Comparison of ENCODE assay signal across 18 cellular contexts in genomic region chr7:4714161-4714700, GRCh38. TPM values are rescaled to one million over a fixed set of nuclear protein-coding genes. Genes with fewer than 3 reads are reported as not detected.
DNase-seq lines count a peak whose midpoint lies in the region; ATAC-seq, FAIRE-seq and TF ChIP-seq lines count a peak whose summit lies in the region.
"Had no signal": no experiment of that assay in that cellular context is flagged by ENCODE, and none has a peak within 500 bp of the region (broad histone marks: within the 10 kb centered on the region; RNA-seq: fewer than 3 reads in every experiment).

No MANE protein-coding gene starts in this region.

- ATAC-seq in CD4-positive, alpha-beta T cell (ENCODE audit: poor library complexity), result no peak
- no peak for ATAC-seq in gastrocnemius medialis
- no peak for ATAC-seq in GM19328 (IDR thresholded peaks at IDR 0.05; ENCODE audit: unreplicated experiment)

- H3K27ac ChIP-seq in CD4-positive, alpha-beta T cell (ENCODE audit: low read depth, low read length), result no peak overlapping the region
- H3K27ac ChIP-seq in HL-60 (replicated peaks) (peak overlapping the region; percentile 77), endothelial cell of umbilical vein (ENCODE audit: insufficient read depth, low read depth, low read length) (no peak overlapping the region), gastrocnemius medialis (peak overlapping the region in 3 of 4 donors; percentile 81 to 88 (median 85))
- H3K27ac ChIP-seq: SJSA1 had no signal

- dilution Hi-C loops in endothelial cell of umbilical vein (cut with MboI; ENCODE audit: extremely low pct_ligation_motif_present, low sequenced_read_pairs), result no loop called here

- no peak for TF ChIP-seq CTCF in CD4-positive, alpha-beta T cell (IDR thresholded peaks at IDR 0.05)
- TF ChIP-seq CTCF in HL-60 (IDR thresholded peaks at IDR 0.05; ENCODE audit: insufficient read depth, low read length) (no peak), endothelial cell of umbilical vein (IDR thresholded peaks at IDR 0.05; ENCODE audit: extremely low read depth in 1 of 2, insufficient read depth in 1 of 2, low read depth in 1 of 2, low read length in 2 of 2) (no peak), gastrocnemius medialis (IDR thresholded peaks at IDR 0.05 in 4 of 5, conservative IDR thresholded peaks at IDR 0.05 in 1 of 5) (no peak)

- no peaks in the 10 kb centered on the region for H3K9me1 ChIP-seq in endothelial cell of umbilical vein (replicated peaks; ENCODE audit: control insufficient read depth, extremely low read depth, insufficient read depth, low read length)

- CTCF ChIA-PET in CD4-positive, alpha-beta T cell (lab: Charles Lee), result no interaction called here
- CTCF ChIA-PET in endothelial cell of umbilical vein (lab: Charles Lee), result no interaction called here

- no peaks in the 10 kb centered on the region for H3K27me3 Mint-ChIP-seq in CD4-positive, alpha-beta T cell
- H3K27me3 Mint-ChIP-seq: B cell; CD4-positive, alpha-beta memory T cell had no signal

- no peaks in the 10 kb centered on the region for H3K4me1 ChIP-seq in endothelial cell of umbilical vein (ENCODE audit: control insufficient read depth, extremely low read depth, insufficient read depth, low read length)
- H3K4me1 ChIP-seq in gastrocnemius medialis, result peaks cover 41 to 50% of the 10 kb centered on the region in 2 donors
- H3K4me1 ChIP-seq: HAP-1 had no signal

- peaks cover 90% of the 10 kb centered on the region for H3K79me2 ChIP-seq in endothelial cell of umbilical vein (ENCODE audit: control insufficient read depth, insufficient read depth, low read length)

- TF ChIP-seq POLR2A in endothelial cell of umbilical vein (IDR thresholded peaks at IDR 0.05; ENCODE audit: low read depth, low read length), result no peak
- no peak for TF ChIP-seq POLR2A in gastrocnemius medialis (IDR thresholded peaks at IDR 0.05)

- H2AFZ ChIP-seq in endothelial cell of umbilical vein (ENCODE audit: low read depth, low read length), result no peak overlapping the region

- no peak overlapping the region for H3K4me3 Mint-ChIP-seq in CD4-positive, alpha-beta T cell

- peaks cover 71% of the 10 kb centered on the region for H3K4me1 Mint-ChIP-seq in CD4-positive, alpha-beta T cell (ENCODE audit: low read depth)

- H3K36me3 Mint-ChIP-seq in CD4-positive, alpha-beta T cell (ENCODE audit: low read depth), result peaks cover 59% of the 10 kb centered on the region

- peaks cover 0 to 3% of the 10 kb centered on the region in 2 experiments for H3K36me3 ChIP-seq in endothelial cell of umbilical vein (ENCODE audit: control insufficient read depth in 2 of 2, extremely low read depth in 1 of 2, insufficient read depth in 2 of 2, low read length in 2 of 2)
- H3K36me3 ChIP-seq in gastrocnemius medialis, result no peaks in the 10 kb centered on the region
- H3K36me3 ChIP-seq: HAP-1 had no signal

- H3K27ac Mint-ChIP-seq in CD4-positive, alpha-beta T cell, result peak overlapping the region; percentile 56

- intact Hi-C loops in CD4-positive, alpha-beta T cell (cut with DNase I, micrococcal nuclease), result no loop called here
- intact Hi-C loops in endothelial cell of umbilical vein (cut with micrococcal nuclease) (no loop called here), gastrocnemius medialis (cut with DNase I; ENCODE audit: low total_unique reads) (no loop called here)

- no peaks in the 10 kb centered on the region for H3K27me3 ChIP-seq in CD4-positive, alpha-beta T cell (ENCODE audit: control insufficient read depth, insufficient read depth, low read length)
- H3K27me3 ChIP-seq in HL-60 (ENCODE audit: insufficient read depth, poor library complexity, severe bottlenecking) (no peaks in the 10 kb centered on the region), endothelial cell of umbilical vein (ENCODE audit: control insufficient read depth in 2 of 2, insufficient read depth in 2 of 2, low read length in 2 of 2) (no peaks in the 10 kb centered on the region), gastrocnemius medialis (no peaks in the 10 kb centered on the region)
- H3K27me3 ChIP-seq: SJSA1 had no signal

- no TSS peak for BruUV-seq in endothelial cell of umbilical vein (replicated peaks; lab: Mats Ljungman, UMichigan)

- no peak overlapping the region for H3K9ac ChIP-seq in endothelial cell of umbilical vein (replicated peaks; ENCODE audit: extremely low read depth, insufficient read depth, low read length)

- H3K4me3 ChIP-seq in HL-60 (replicated peaks; ENCODE audit: insufficient read depth, low read length), result peak overlapping the region; percentile 30; the same call in 1 of the 2 replicates
- H3K4me3 ChIP-seq in endothelial cell of umbilical vein (replicated peaks in 1 of 3; ENCODE audit: insufficient read depth in 1 of 3, low read depth in 1 of 3, low read length in 3 of 3), result no peak overlapping the region
- H3K4me3 ChIP-seq in gastrocnemius medialis, result no peak overlapping the region
- H3K4me3 ChIP-seq: HAP-1, SJSA1 had no signal

- POLR2A ChIA-PET in CD4-positive, alpha-beta T cell (lab: Charles Lee), result interaction anchor here (1.2 to 1.5 kb wide), 2 partner anchors 21 to 31 kb away, joined by 3 to 4 read pairs; no protein-coding TSS in a partner anchor
- POLR2A ChIA-PET in endothelial cell of umbilical vein (lab: Charles Lee), result no interaction called here

- in situ Hi-C loops in gastrocnemius medialis (cut with MboI; ENCODE audit: low sequenced_read_pairs in 4 of 4), result no loop called here

- no peaks in the 10 kb centered on the region for H4K20me1 ChIP-seq in endothelial cell of umbilical vein (replicated peaks; ENCODE audit: control insufficient read depth, extremely low read depth, insufficient read depth, low read length)

- no peak for DNase-seq in CD4-positive, alpha-beta T cell
- no peak for DNase-seq in HL-60 (ENCODE audit: low read depth in 1 of 2, low spot score in 1 of 2)
- no peak for DNase-seq in endothelial cell of umbilical vein (ENCODE audit: low read depth, low spot score)
- no peak for DNase-seq in gastrocnemius medialis
- no peak for DNase-seq in frontal cortex (ENCODE audit: low spot score in 2 of 2)
- DNase-seq in foreskin melanocyte, result no peak
- DNase-seq: CD4-positive, alpha-beta memory T cell; DMS79 treated with DMSO at 0.1 percent for 48 hours; IMR-90; Karpas-422; MM.1S; NCI-H1105; NCI-H1694; NCI-H510A treated with DMSO at 0.1 percent for 48 hours had no signal

- FAIRE-seq in endothelial cell of umbilical vein (lab: Jason Lieb, UNC) (peak; percentile 43), frontal cortex (lab: Jason Lieb, UNC) (no peak)

- H3K9me3 ChIP-seq in CD4-positive, alpha-beta T cell (ENCODE audit: control insufficient read depth, low read length), result no peaks in the 10 kb centered on the region
- H3K9me3 ChIP-seq in endothelial cell of umbilical vein (replicated peaks; ENCODE audit: control insufficient read depth, insufficient read depth, low read length) (no peaks in the 10 kb centered on the region), gastrocnemius medialis (no peaks in the 10 kb centered on the region)
- H3K9me3 ChIP-seq: HAP-1, SJSA1 had no signal

- H3K4me2 ChIP-seq in endothelial cell of umbilical vein (ENCODE audit: insufficient read depth, low read length), result no peak overlapping the region

- no peaks in the 10 kb centered on the region for H3K9me3 Mint-ChIP-seq in CD4-positive, alpha-beta T cell
- H3K9me3 Mint-ChIP-seq: CD4-positive, alpha-beta memory T cell had no signal

TF ChIP-seq in endothelial cell of umbilical vein, 7 proteins besides CTCF, POLR2A, EP300 and RAD21:
- no peak for TF ChIP-seq EZH2 (IDR thresholded peaks at IDR 0.05; ENCODE audit: borderline replicate concordance, low read depth, low read length, severe bottlenecking)

RNA-seq across cellular contexts. Expression of gene FOXK1, which starts 32.1 kb away (rescaled TPM):
- total RNA-seq in CD4-positive, alpha-beta T cell, result 10 to 100 TPM; 67.8 to 68.1 TPM
- total RNA-seq in endothelial cell of umbilical vein (47.0 and 52.1 TPM in 2 replicates), gastrocnemius medialis (10 to 100 TPM in 3 of 4 donors, 1 to 10 TPM in 1; 9.8 to 43.6 (median 18.8) TPM), frontal cortex (17.5 TPM)
- polyA plus RNA-seq in endothelial cell of umbilical vein, result 8.0 and 9.2 TPM in 2 replicates
- 7.1 and 8.0 TPM in 2 replicates for polyA plus RNA-seq in endothelial cell of umbilical vein (2011; cell fraction: cytosol; rRNA removed)
- polyA plus RNA-seq in endothelial cell of umbilical vein (2011; cell fraction: nucleus; rRNA removed), result 26.1 and 27.8 TPM in 2 replicates
- polyA plus RNA-seq in endothelial cell of umbilical vein (2012), result 7.3 and 7.5 TPM in 2 replicates
- 21.5 and 25.5 TPM in 2 replicates for polyA minus RNA-seq in endothelial cell of umbilical vein
- 25.8 TPM for polyA minus RNA-seq in endothelial cell of umbilical vein (2011; cell fraction: cytosol; rRNA and poly(A)+ RNA removed)
- polyA minus RNA-seq in endothelial cell of umbilical vein (2011; cell fraction: nucleus; rRNA and poly(A)+ RNA removed), result 22.0 and 36.5 TPM in 2 replicates

Comparison
In these comparisons a context has a peak if more than half of its experiments do, and no peak if none do; other contexts are left out.
1. H3K27ac ChIP-seq: peak in HL-60 (single experiment) and gastrocnemius medialis (3 of 4); none in CD4-positive, alpha-beta T cell (single experiment) and endothelial cell of umbilical vein (single experiment).